In genomic region chr11:44014968-44015623, GRCh38 we compare ENCODE assay signal across 21 cellular contexts. TPM values are rescaled to one million over a fixed set of nuclear protein-coding genes. Genes with fewer than 3 reads are reported as not detected.
DNase-seq lines count a peak whose midpoint lies in the region; ATAC-seq and TF ChIP-seq lines count a peak whose summit lies in the region.
"Had no signal": no experiment of that assay in that cellular context is flagged by ENCODE, and none has a peak within 500 bp of the region (broad histone marks: within the 10 kb centered on the region; RNA-seq: fewer than 3 reads in every experiment).

No MANE protein-coding gene starts in this region.

- H2AFZ ChIP-seq in GM23248: no peak overlapping the region

- no peak overlapping the region for H3K9ac ChIP-seq in GM23248

- ATAC-seq in thoracic aorta (ENCODE audit: insufficient number of reproducible peaks, low FRiP score, low read depth): no peak
- no peak for ATAC-seq in GM18873 (IDR thresholded peaks at IDR 0.05; ENCODE audit: low FRiP score, unreplicated experiment)

- WGBS in GM23248 (ENCODE audit: low coverage in 1 of 2, low lambda C conversion rate in 2 of 2, missing lambda C conversion rate in 2 of 2), 2 experiments: 52 to 55% methylated on average over 8 of the region's 8 CpGs

- no peaks in the 10 kb centered on the region for H4K20me1 ChIP-seq in GM23248 (ENCODE audit: insufficient read depth)

- H3K27ac ChIP-seq in GM23248 (peak overlapping the region; percentile 79), thoracic aorta (peak overlapping the region; percentile 77 to 96)
- H3K27ac ChIP-seq: psoas muscle had no signal

- no peak overlapping the region for H3K4me3 ChIP-seq in GM23248
- no peak overlapping the region for H3K4me3 ChIP-seq in fibroblast of the aortic adventitia (ENCODE audit: low read depth, low read length)
- H3K4me3 ChIP-seq in thoracic aorta: no peak overlapping the region
- H3K4me3 ChIP-seq: psoas muscle had no signal

- in situ Hi-C loops in GM23248 (cut with MboI): loop anchor here (10.0 kb wide), 1 partner anchor 60 kb away; no protein-coding TSS in a partner anchor

- peaks cover 58% of the 10 kb centered on the region for H3K4me1 ChIP-seq in GM23248 (ENCODE audit: insufficient read depth)
- peaks cover 45 to 71% of the 10 kb centered on the region in 2 donors for H3K4me1 ChIP-seq in thoracic aorta (ENCODE audit: control insufficient read depth in 1 of 2, low read depth in 2 of 2)
- H3K4me1 ChIP-seq: psoas muscle had no signal

- H3K9me3 ChIP-seq in GM23248 (ENCODE audit: low read depth): no peaks in the 10 kb centered on the region
- H3K9me3 ChIP-seq in thoracic aorta: no peaks in the 10 kb centered on the region
- H3K9me3 ChIP-seq: psoas muscle had no signal

- DNase-seq in GM23248 (peak; percentile 92), RPMI7951 (ENCODE audit: low read depth) (peak; percentile 55), fibroblast of the aortic adventitia (ENCODE audit: low read depth) (peak; percentile 71), thoracic aorta (ENCODE audit: low spot score) (no peak), NCI-H2227 (lab: John Stamatoyannopoulos, UW; ENCODE audit: unreplicated experiment) (no peak)
- no peak for DNase-seq in activated CD4-positive, CD25-positive, alpha-beta regulatory T cell treated with anti-CD3 and anti-CD28 coated beads, Interleukin-2, amount 50 U/mL, for 72 hours
- DNase-seq: activated naive CD4-positive, alpha-beta T cell treated with Interleukin-2 at 50 U/mL for 16 hours; activated T-cell treated with anti-CD3 and anti-CD28 coated beads, Interleukin-2, amount 50 U/mL, for 1 hour; DMS79 treated with DMSO at 0.1 percent for 48 hours; GOT3; kidney glomerular epithelial cell; NCI-H1417 treated with DMSO at 0.1 percent for 48 hours; NCI-H774; OCI-M1; psoas muscle; SHP77 treated with DMSO at 0.1 percent for 48 hours; stimulated activated CD4-positive, alpha-beta T cell treated with anti-CD3 and anti-CD28 coated beads, Interleukin-12 subunit alpha, Interleukin-12 subunit beta, amount 100 ng/mL, for 4 hours had no signal

- H3K9me2 ChIP-seq in GM23248 (ENCODE audit: insufficient read depth): no peaks in the 10 kb centered on the region

- no peaks in the 10 kb centered on the region for H3K79me2 ChIP-seq in GM23248 (ENCODE audit: insufficient read depth)

- H3K4me2 ChIP-seq in GM23248 (ENCODE audit: unreplicated experiment): peak overlapping the region; percentile 89

- H3K36me3 ChIP-seq in GM23248 (ENCODE audit: low read depth) (no peaks in the 10 kb centered on the region), thoracic aorta (no peaks in the 10 kb centered on the region)

- TF ChIP-seq CTCF in fibroblast of the aortic adventitia (IDR thresholded peaks at IDR 0.05; ENCODE audit: insufficient read depth, low read length) (no peak), thoracic aorta (IDR thresholded peaks at IDR 0.05) (no peak)

- H3K27me3 ChIP-seq in GM23248 (replicated peaks; ENCODE audit: insufficient read depth): no peaks in the 10 kb centered on the region
- no peaks in the 10 kb centered on the region for H3K27me3 ChIP-seq in thoracic aorta (replicated peaks; ENCODE audit: insufficient read depth)

- H3F3A ChIP-seq in GM23248 (ENCODE audit: insufficient read depth): peaks cover 55% of the 10 kb centered on the region

RNA-seq across cellular contexts. Expression of gene ACCSL, which starts 32.7 kb away (rescaled TPM):
- total RNA-seq in GM23248 (2014; rRNA removed; shearing (Covaris generic)): not detected in 2 replicates
- polyA plus RNA-seq in GM23248 (2016; fragmentation: Nextera tagmentation; extraction: Ambion mirVana): not detected in 2 replicates
- not detected in 2 replicates for total RNA-seq in RPMI7951 (2014; rRNA removed; shearing (Covaris generic))
- total RNA-seq in fibroblast of the aortic adventitia (ENCODE audit: low replicate concordance): not detected in 2 replicates
- not detected for total RNA-seq in thoracic aorta
- total RNA-seq: frontal cortex; natural killer cell treated with Interleukin-12 subunit alpha and Interleukin-12 subunit beta and Interleukin-15 and Interleukin-18, amount 100 ng/mL, for 72 hours; psoas muscle; subcutaneous adipose tissue had no signal

RNA-seq across cellular contexts. Expression of gene ACCS, which starts 51.0 kb away (rescaled TPM):
- 10.0 and 13.3 TPM in 2 replicates for total RNA-seq in GM23248 (2014; rRNA removed; shearing (Covaris generic))
- polyA plus RNA-seq in GM23248 (2016; fragmentation: Nextera tagmentation; extraction: Ambion mirVana): 10.3 and 13.7 TPM in 2 replicates
- total RNA-seq in RPMI7951 (2014; rRNA removed; shearing (Covaris generic)): 2.1 and 2.5 TPM in 2 replicates
- total RNA-seq in fibroblast of the aortic adventitia (ENCODE audit: low replicate concordance) (10.8 and 39.4 TPM in 2 replicates), thoracic aorta (10 to 100 TPM; 32.3 to 32.6 TPM)

Comparison
In these comparisons a context has a peak if more than half of its experiments do, and no peak if none do; other contexts are left out.
1. DNase-seq: peak in GM23248 (single experiment), RPMI7951 (single experiment) and fibroblast of the aortic adventitia (single experiment); none in thoracic aorta (single experiment), NCI-H2227 (single experiment) and activated CD4-positive, CD25-positive, alpha-beta regulatory T cell treated with anti-CD3 and anti-CD28 coated beads, Interleukin-2, amount 50 U/mL, for 72 hours (single experiment).